In the genomic region with DNA sequence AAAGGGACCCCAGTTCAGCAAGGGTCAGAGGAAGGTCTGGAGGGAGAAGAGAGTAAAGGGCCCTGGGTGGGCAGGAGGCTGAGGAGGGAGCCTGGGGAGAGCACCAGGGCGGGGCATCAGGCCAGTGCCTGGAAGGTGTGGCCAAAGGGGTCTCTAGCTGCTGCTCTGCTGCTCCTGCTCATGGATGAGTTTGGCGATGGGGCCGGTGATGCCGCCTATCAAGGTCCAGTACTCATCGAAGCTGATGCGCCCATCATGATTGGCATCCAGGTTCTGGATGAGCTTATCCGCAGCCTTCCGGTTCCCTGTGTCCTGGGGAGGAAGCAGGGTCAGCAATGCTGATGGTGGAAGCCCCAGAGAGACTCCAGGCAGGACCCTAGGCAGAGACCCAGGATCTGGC, we compare ENCODE assay signal across 22 cellular contexts. TPM values are rescaled to one million over a fixed set of nuclear protein-coding genes. Genes with fewer than 3 reads are reported as not detected.
DNase-seq lines count a peak whose midpoint lies in the region; ATAC-seq and TF ChIP-seq lines count a peak whose summit lies in the region.
"Had no signal": no experiment of that assay in that cellular context is flagged by ENCODE, and none has a peak within 500 bp of the region (broad histone marks: within the 10 kb centered on the region; RNA-seq: fewer than 3 reads in every experiment).

No MANE protein-coding gene starts in this region.

- DNase-seq in breast epithelium (ENCODE audit: low spot score in 2 of 2), result no peak
- no peak for DNase-seq in MCF 10A (ENCODE audit: unreplicated experiment)
- DNase-seq in endothelial cell (ENCODE audit: low spot score), result no peak
- no peak for DNase-seq in neural crest cell (ENCODE audit: low read depth, low spot score)
- DNase-seq in type B pancreatic cell (ENCODE audit: extremely low spot score, unreplicated experiment), result no peak
- DNase-seq in activated CD4-positive, alpha-beta T cell treated with anti-CD3 and anti-CD28 coated beads, Interleukin-2, amount 10 ng/mL, durations not matched to agents 24 days and 14 days, result no peak
- DNase-seq: 8988T; activated CD4-positive, alpha-beta T cell treated with anti-CD3 and anti-CD28 coated beads, Interleukin-2, amount 50 U/mL, for 48 hours; activated naive CD8-positive, alpha-beta T cell treated with anti-CD3 and anti-CD28 coated beads, Interleukin-2, amount 10 ng/mL, durations not matched to agents 7 days and 5 days; activated T-cell treated with anti-CD3 and anti-CD28 coated beads, Interleukin-2, amount 50 U/mL, for 48 hours; central memory CD4-positive, alpha-beta T cell; DMS53; effector memory CD4-positive, alpha-beta T cell; mesendoderm; NCI-H1930; stimulated activated CD4-positive, alpha-beta T cell treated with anti-CD3 and anti-CD28 coated beads, Interleukin-2, amount 100 ng/mL, for 48 hours had no signal

- peak overlapping the region; percentile 98 to 100 for H3K27ac ChIP-seq in breast epithelium
- H3K27ac ChIP-seq: neural progenitor cell had no signal

- H3K36me3 ChIP-seq in breast epithelium, result no peaks in the 10 kb centered on the region
- H3K36me3 ChIP-seq: neural progenitor cell had no signal

- CTCF ChIA-PET in MCF 10A (lab: Yijun Ruan, JAX), result interaction anchor here (0.7 to 3.3 kb wide), 10 partner anchors 9 to 1034 kb away, joined by 3 to 17 read pairs (median 4); partner anchors contain the start of genes NPR1, S100A13 and S100A14

- TF ChIP-seq POLR2A in breast epithelium (IDR thresholded peaks at IDR 0.05), result no peak

- H3K9me3 Mint-ChIP-seq in MCF 10A (ENCODE audit: unreplicated experiment) (no peaks in the 10 kb centered on the region), endothelial cell (ENCODE audit: unreplicated experiment) (no peaks in the 10 kb centered on the region), neural crest cell (no peaks in the 10 kb centered on the region), type B pancreatic cell (no peaks in the 10 kb centered on the region)
- H3K9me3 Mint-ChIP-seq in activated CD4-positive, alpha-beta T cell treated with anti-CD3 and anti-CD28 coated beads, Interleukin-2, amount 10 ng/mL, durations not matched to agents 24 days and 14 days, result no peaks in the 10 kb centered on the region
- H3K9me3 Mint-ChIP-seq: activated naive CD8-positive, alpha-beta T cell treated with anti-CD3 and anti-CD28 coated beads, Interleukin-2, amount 10 ng/mL, durations not matched to agents 7 days and 5 days; neural progenitor cell had no signal

- H3K4me3 ChIP-seq in breast epithelium, result peak overlapping the region; percentile 38 to 83 (median 49)
- H3K4me3 ChIP-seq: neural progenitor cell had no signal

- intact Hi-C loops in breast epithelium (cut with DNase I; ENCODE audit: low total_unique reads), result no loop called here
- intact Hi-C loops in MCF 10A (cut with micrococcal nuclease), result no loop called here
- intact Hi-C loops in activated CD4-positive, alpha-beta T cell treated with anti-CD3 and anti-CD28 coated beads, Interleukin-2, amount 10 ng/mL, durations not matched to agents 24 days and 14 days (cut with micrococcal nuclease), result no loop called here

- no TSS peak for BruUV-seq in MCF 10A (replicated peaks; lab: Mats Ljungman, UMichigan)

- peaks cover 16 to 29% of the 10 kb centered on the region in 2 donors for H3K4me1 ChIP-seq in breast epithelium

- H3K27ac Mint-ChIP-seq in MCF 10A (ENCODE audit: low read depth, unreplicated experiment) (no peak overlapping the region), endothelial cell (ENCODE audit: unreplicated experiment) (peak overlapping the region; percentile 94), neural crest cell (ENCODE audit: unreplicated experiment) (peak overlapping the region; percentile 83), type B pancreatic cell (peak overlapping the region; percentile 92)
- H3K27ac Mint-ChIP-seq in activated CD4-positive, alpha-beta T cell treated with anti-CD3 and anti-CD28 coated beads, Interleukin-2, amount 10 ng/mL, durations not matched to agents 24 days and 14 days, result no peak overlapping the region
- H3K27ac Mint-ChIP-seq: activated naive CD8-positive, alpha-beta T cell treated with anti-CD3 and anti-CD28 coated beads, Interleukin-2, amount 10 ng/mL, durations not matched to agents 7 days and 5 days had no signal

- H3K36me3 Mint-ChIP-seq in MCF 10A (ENCODE audit: insufficient read depth, unreplicated experiment) (peaks cover 62% of the 10 kb centered on the region), endothelial cell (ENCODE audit: low read depth, unreplicated experiment) (peaks cover 14% of the 10 kb centered on the region), neural crest cell (ENCODE audit: low read depth) (no peaks in the 10 kb centered on the region), type B pancreatic cell (no peaks in the 10 kb centered on the region)
- no peaks in the 10 kb centered on the region for H3K36me3 Mint-ChIP-seq in activated CD4-positive, alpha-beta T cell treated with anti-CD3 and anti-CD28 coated beads, Interleukin-2, amount 10 ng/mL, durations not matched to agents 24 days and 14 days (ENCODE audit: low read depth)
- H3K36me3 Mint-ChIP-seq: activated naive CD8-positive, alpha-beta T cell treated with anti-CD3 and anti-CD28 coated beads, Interleukin-2, amount 10 ng/mL, durations not matched to agents 7 days and 5 days; CD14-positive monocyte; neural progenitor cell had no signal

- ATAC-seq in HG03565 (IDR thresholded peaks at IDR 0.05; ENCODE audit: unreplicated experiment), result no peak
- ATAC-seq in GM18517 (IDR thresholded peaks at IDR 0.05; ENCODE audit: unreplicated experiment), result no peak
- ATAC-seq: Panc1 had no signal

- POLR2A ChIA-PET in MCF 10A (lab: Yijun Ruan, JAX), result interaction anchor here (0.7 to 27.9 kb wide), 9 partner anchors 10 to 370 kb away, joined by 3 to 1272 read pairs (median 6); partner anchors contain the start of genes CHTOP, ILF2, JTB and S100A1

- H3K27me3 Mint-ChIP-seq in MCF 10A (ENCODE audit: insufficient read depth, unreplicated experiment) (no peaks in the 10 kb centered on the region), endothelial cell (ENCODE audit: unreplicated experiment) (peaks cover 15% of the 10 kb centered on the region), neural crest cell (ENCODE audit: low read depth) (no peaks in the 10 kb centered on the region), type B pancreatic cell (no peaks in the 10 kb centered on the region)
- no peaks in the 10 kb centered on the region for H3K27me3 Mint-ChIP-seq in activated CD4-positive, alpha-beta T cell treated with anti-CD3 and anti-CD28 coated beads, Interleukin-2, amount 10 ng/mL, durations not matched to agents 24 days and 14 days

- H3K4me1 Mint-ChIP-seq in MCF 10A (ENCODE audit: insufficient read depth, unreplicated experiment) (peaks cover 38% of the 10 kb centered on the region), endothelial cell (ENCODE audit: unreplicated experiment) (peaks cover 55% of the 10 kb centered on the region), neural crest cell (peaks cover 49% of the 10 kb centered on the region), type B pancreatic cell (ENCODE audit: unreplicated experiment) (peaks cover 27% of the 10 kb centered on the region)
- H3K4me1 Mint-ChIP-seq in activated CD4-positive, alpha-beta T cell treated with anti-CD3 and anti-CD28 coated beads, Interleukin-2, amount 10 ng/mL, durations not matched to agents 24 days and 14 days, result no peaks in the 10 kb centered on the region

- no peak overlapping the region for H3K4me3 Mint-ChIP-seq in MCF 10A (ENCODE audit: unreplicated experiment)
- peak overlapping the region; percentile 98 for H3K4me3 Mint-ChIP-seq in endothelial cell (ENCODE audit: unreplicated experiment)
- H3K4me3 Mint-ChIP-seq in neural crest cell, result no peak overlapping the region
- no peak overlapping the region for H3K4me3 Mint-ChIP-seq in type B pancreatic cell
- H3K4me3 Mint-ChIP-seq in activated CD4-positive, alpha-beta T cell treated with anti-CD3 and anti-CD28 coated beads, Interleukin-2, amount 10 ng/mL, durations not matched to agents 24 days and 14 days, result no peak overlapping the region
- H3K4me3 Mint-ChIP-seq: activated naive CD8-positive, alpha-beta T cell treated with anti-CD3 and anti-CD28 coated beads, Interleukin-2, amount 10 ng/mL, durations not matched to agents 7 days and 5 days; CD14-positive monocyte had no signal

- TF ChIP-seq CTCF in breast epithelium (IDR thresholded peaks at IDR 0.05) (no peak), MCF 10A (IDR thresholded peaks at IDR 0.05; ENCODE audit: unreplicated experiment) (no peak), endothelial cell (IDR thresholded peaks at IDR 0.05; ENCODE audit: unreplicated experiment) (no peak), neural crest cell (conservative IDR thresholded peaks at IDR 0.05) (no peak), type B pancreatic cell (conservative IDR thresholded peaks at IDR 0.05) (no peak)

- no peaks in the 10 kb centered on the region for H3K9me3 ChIP-seq in breast epithelium

- no peaks in the 10 kb centered on the region for H3K27me3 ChIP-seq in breast epithelium
- H3K27me3 ChIP-seq: neural progenitor cell had no signal

RNA-seq across cellular contexts. Expression of gene S100A16, which starts 5.6 kb away (rescaled TPM):
- 100 to 1,000 TPM in 2 of 3 donors, 10 to 100 TPM in 1; 52.0 to 154 (median 102) TPM for total RNA-seq in breast epithelium
- total RNA-seq in MCF 10A (2022), result 1,014 and 1,213 TPM in 2 replicates
- 363 TPM for total RNA-seq in endothelial cell (ENCODE audit: unreplicated experiment)
- 5.3 and 7.1 TPM in 2 replicates for total RNA-seq in neural crest cell
- 173 and 517 TPM in 2 replicates for total RNA-seq in type B pancreatic cell (ENCODE audit: low replicate concordance)
- total RNA-seq in activated CD4-positive, alpha-beta T cell treated with anti-CD3 and anti-CD28 coated beads, Interleukin-2, amount 10 ng/mL, durations not matched to agents 24 days and 14 days, result not detected in 2 replicates
- total RNA-seq: activated naive CD8-positive, alpha-beta T cell treated with anti-CD3 and anti-CD28 coated beads, Interleukin-2, amount 10 ng/mL, durations not matched to agents 7 days and 5 days had no signal

RNA-seq across cellular contexts. Expression of gene S100A14, which starts 8.7 kb away (rescaled TPM):
- total RNA-seq in breast epithelium (10 to 100 TPM in 2 of 3 donors, not detected in 1; 70.1 to 99.2 TPM), MCF 10A (2022) (264 and 332 TPM in 2 replicates), endothelial cell (ENCODE audit: unreplicated experiment) (not detected), neural crest cell (not detected in 2 replicates), type B pancreatic cell (ENCODE audit: low replicate concordance) (139 and 266 TPM in 2 replicates)
- not detected in 2 replicates for total RNA-seq in activated CD4-positive, alpha-beta T cell treated with anti-CD3 and anti-CD28 coated beads, Interleukin-2, amount 10 ng/mL, durations not matched to agents 24 days and 14 days
- total RNA-seq: activated naive CD8-positive, alpha-beta T cell treated with anti-CD3 and anti-CD28 coated beads, Interleukin-2, amount 10 ng/mL, durations not matched to agents 7 days and 5 days; frontal cortex had no signal

RNA-seq across cellular contexts. Expression of gene S100A13, which starts 19.9 kb away (rescaled TPM):
- total RNA-seq in breast epithelium (100 to 1,000 TPM; 163 to 221 (median 198) TPM), MCF 10A (2022) (210 and 236 TPM in 2 replicates), endothelial cell (ENCODE audit: unreplicated experiment) (152 TPM), neural crest cell (30.2 and 33.7 TPM in 2 replicates), type B pancreatic cell (ENCODE audit: low replicate concordance) (58.3 and 102 TPM in 2 replicates)
- total RNA-seq in activated CD4-positive, alpha-beta T cell treated with anti-CD3 and anti-CD28 coated beads, Interleukin-2, amount 10 ng/mL, durations not matched to agents 24 days and 14 days, result 3.1 and 3.2 TPM in 2 replicates

RNA-seq across cellular contexts. Expression of gene S100A1, which starts 20.9 kb away (rescaled TPM):
- 10 to 100 TPM in 2 of 3 donors, 1 to 10 TPM in 1; 6.1 to 40.0 (median 28.5) TPM for total RNA-seq in breast epithelium
- 0.74 TPM in 1 of 2 replicates, not detected in the other for total RNA-seq in MCF 10A (2022)
- not detected for total RNA-seq in endothelial cell (ENCODE audit: unreplicated experiment)
- not detected in 2 replicates for total RNA-seq in neural crest cell
- 0.97 TPM in 1 of 2 replicates, not detected in the other for total RNA-seq in type B pancreatic cell (ENCODE audit: low replicate concordance)
- not detected in 2 replicates for total RNA-seq in activated CD4-positive, alpha-beta T cell treated with anti-CD3 and anti-CD28 coated beads, Interleukin-2, amount 10 ng/mL, durations not matched to agents 24 days and 14 days
- total RNA-seq: activated naive CD8-positive, alpha-beta T cell treated with anti-CD3 and anti-CD28 coated beads, Interleukin-2, amount 10 ng/mL, durations not matched to agents 7 days and 5 days had no signal

RNA-seq across cellular contexts. Expression of gene CHTOP, which starts 26.5 kb away (rescaled TPM):
- total RNA-seq in breast epithelium (100 to 1,000 TPM in 1 of 3 donors, 10 to 100 TPM in 2; 37.1 to 112 (median 71.8) TPM), MCF 10A (2022) (147 and 156 TPM in 2 replicates), endothelial cell (ENCODE audit: unreplicated experiment) (59.3 TPM), neural crest cell (132 and 136 TPM in 2 replicates), type B pancreatic cell (ENCODE audit: low replicate concordance) (87.5 and 108 TPM in 2 replicates)
- total RNA-seq in activated CD4-positive, alpha-beta T cell treated with anti-CD3 and anti-CD28 coated beads, Interleukin-2, amount 10 ng/mL, durations not matched to agents 24 days and 14 days, result 110 and 114 TPM in 2 replicates

Comparison
In these comparisons a context has a peak if more than half of its experiments do, and no peak if none do; other contexts are left out.
1. H3K27ac Mint-ChIP-seq: peak in endothelial cell (single experiment), neural crest cell (single experiment) and type B pancreatic cell (single experiment); none in MCF 10A (single experiment) and activated CD4-positive, alpha-beta T cell treated with anti-CD3 and anti-CD28 coated beads, Interleukin-2, amount 10 ng/mL, durations not matched to agents 24 days and 14 days (single experiment).